Comparison of ENCODE assay signal across 6 cellular contexts in genomic region chr2:170249761-170250160, GRCh38.
"Had no signal": no experiment of that assay in that cellular context is flagged by ENCODE, and none has a peak within 500 bp of the region (broad histone marks: within the 10 kb centered on the region; RNA-seq: fewer than 3 reads in every experiment).

No MANE protein-coding gene starts in this region.

- DNase-seq: H9, HCEC 1CT, IMR-90, KBM-7 had no signal

- H3K9ac ChIP-seq: KMS-11 had no signal

- H2AFZ ChIP-seq: GM23338 had no signal

- H3K4me2 ChIP-seq: GM23338, KMS-11 had no signal

- ATAC-seq: GM23338 had no signal

- H3K27ac ChIP-seq: KMS-11 had no signal

- H3K4me3 ChIP-seq: GM23338 had no signal
